In genomic region chr6:25583099-25583498, GRCh38 we compare ENCODE assay signal across 29 cellular contexts.
A peak's percentile ranks its signal among the peaks of the same experiment; 100 is the strongest.
DNase-seq lines count a peak whose midpoint lies in the region; ATAC-seq and TF ChIP-seq lines count a peak whose summit lies in the region.
"Had no signal": no experiment of that assay in that cellular context is flagged by ENCODE, and none has a peak within 500 bp of the region (broad histone marks: within the 10 kb centered on the region; RNA-seq: fewer than 3 reads in every experiment).

No MANE protein-coding gene starts in this region.

- TF ChIP-seq CTCF in thyroid gland (IDR thresholded peaks at IDR 0.05): no peak

- H3K4me3 ChIP-seq in thyroid gland (replicated peaks in 1 of 3): no peak overlapping the region
- H3K4me3 ChIP-seq: cardiac muscle cell, neural progenitor cell, PC-9, right atrium auricular region, thoracic aorta had no signal

- H3K9me3 ChIP-seq in thyroid gland: no peaks in the 10 kb centered on the region
- H3K9me3 ChIP-seq: Caco-2, right atrium auricular region, thoracic aorta had no signal

- H3K36me3 ChIP-seq in thyroid gland: no peaks in the 10 kb centered on the region
- H3K36me3 ChIP-seq: neural progenitor cell had no signal

- no peak overlapping the region for H3K27ac Mint-ChIP-seq in activated CD4-positive, alpha-beta T cell treated with anti-CD3 and anti-CD28 coated beads for 36 hours
- no peak overlapping the region for H3K27ac Mint-ChIP-seq in activated CD4-positive, alpha-beta memory T cell treated with anti-CD3 and anti-CD28 coated beads, Interleukin-2, amount 10 ng/mL, durations not matched to agents 7 days and 5 days
- H3K27ac Mint-ChIP-seq: activated T-helper 2 cell treated with anti-CD3 and anti-CD28 coated beads, Interferon-gamma antibody, Interleukin-2, Interleukin-4, amounts not matched to agents 10 μg/mL and 5 μg/mL and 100 μg/mL, durations not matched to agents 14 hours and 24 hours and 36 hours; neural progenitor cell; stimulated activated naive CD8-positive, alpha-beta T cell treated with anti-CD3 and anti-CD28 coated beads, Interleukin-15, Interleukin-2, amounts not matched to agents 100 ng/mL and 50 ng/mL, for 24 hours; T-helper 2 cell treated with Interferon-gamma antibody and Interleukin-4, amounts not matched to agents 5 μg/mL and 100 μg/mL, for 36 hours had no signal

- H3K27ac ChIP-seq in thyroid gland: no peak overlapping the region
- H3K27ac ChIP-seq: 22Rv1, cardiac muscle cell, neural progenitor cell, PC-9, right atrium auricular region, thoracic aorta had no signal

- H3K36me3 Mint-ChIP-seq in activated CD4-positive, alpha-beta T cell treated with anti-CD3 and anti-CD28 coated beads for 36 hours (ENCODE audit: low read depth): peaks cover 2% of the 10 kb centered on the region
- H3K36me3 Mint-ChIP-seq in activated CD4-positive, alpha-beta memory T cell treated with anti-CD3 and anti-CD28 coated beads, Interleukin-2, amount 10 ng/mL, durations not matched to agents 7 days and 5 days (ENCODE audit: low read depth): peaks cover 3% of the 10 kb centered on the region
- H3K36me3 Mint-ChIP-seq: CD14-positive monocyte, neural progenitor cell had no signal

- no peaks in the 10 kb centered on the region for H3K27me3 ChIP-seq in thyroid gland
- H3K27me3 ChIP-seq: cardiac muscle cell, neural progenitor cell, right atrium auricular region had no signal

- intact Hi-C loops in activated CD4-positive, alpha-beta T cell treated with anti-CD3 and anti-CD28 coated beads for 36 hours (cut with DNase I, micrococcal nuclease): no loop called here
- intact Hi-C loops in thyroid gland (cut with DNase I): no loop called here

- peaks cover 9% of the 10 kb centered on the region for H3K4me1 Mint-ChIP-seq in activated CD4-positive, alpha-beta T cell treated with anti-CD3 and anti-CD28 coated beads for 36 hours
- H3K4me1 Mint-ChIP-seq in activated CD4-positive, alpha-beta memory T cell treated with anti-CD3 and anti-CD28 coated beads, Interleukin-2, amount 10 ng/mL, durations not matched to agents 7 days and 5 days: peaks cover 26% of the 10 kb centered on the region
- H3K4me1 Mint-ChIP-seq: neural progenitor cell had no signal

- POLR2A ChIA-PET in activated CD4-positive, alpha-beta T cell treated with anti-CD3 and anti-CD28 coated beads for 36 hours (lab: Charles Lee): no interaction called here
- POLR2A ChIA-PET in activated CD4-positive, alpha-beta memory T cell treated with anti-CD3 and anti-CD28 coated beads, Interleukin-2, amount 10 ng/mL, durations not matched to agents 7 days and 5 days (lab: Charles Lee): no interaction called here

- ATAC-seq in activated CD4-positive, alpha-beta T cell treated with anti-CD3 and anti-CD28 coated beads for 36 hours: no peak
- no peak for ATAC-seq in HG02678 (IDR thresholded peaks at IDR 0.05; ENCODE audit: unreplicated experiment)
- ATAC-seq in HG02798 (IDR thresholded peaks at IDR 0.05; ENCODE audit: poor library complexity, unreplicated experiment): no peak
- ATAC-seq: HCT116 had no signal

- H3K4me1 ChIP-seq in thyroid gland: peaks cover 0 to 11% of the 10 kb centered on the region in 2 donors
- H3K4me1 ChIP-seq: Caco-2, neural progenitor cell, right atrium auricular region had no signal

- CTCF ChIA-PET in activated CD4-positive, alpha-beta T cell treated with anti-CD3 and anti-CD28 coated beads for 36 hours (lab: Charles Lee): interaction anchor here (0.7 kb wide), 1 partner anchor 117 kb away, joined by 5 read pairs; no protein-coding TSS in a partner anchor
- CTCF ChIA-PET in activated CD4-positive, alpha-beta memory T cell treated with anti-CD3 and anti-CD28 coated beads, Interleukin-2, amount 10 ng/mL, durations not matched to agents 7 days and 5 days (lab: Charles Lee): interaction anchor here (0.7 kb wide), 1 partner anchor 28 kb away, joined by 3 read pairs; no protein-coding TSS in a partner anchor

- H3K4me3 Mint-ChIP-seq in activated CD4-positive, alpha-beta T cell treated with anti-CD3 and anti-CD28 coated beads for 36 hours: no peak overlapping the region
- H3K4me3 Mint-ChIP-seq in activated CD4-positive, alpha-beta memory T cell treated with anti-CD3 and anti-CD28 coated beads, Interleukin-2, amount 10 ng/mL, durations not matched to agents 7 days and 5 days: no peak overlapping the region
- H3K4me3 Mint-ChIP-seq: CD14-positive monocyte; neural progenitor cell; stimulated activated naive CD8-positive, alpha-beta T cell treated with anti-CD3 and anti-CD28 coated beads, Interleukin-15, Interleukin-2, amounts not matched to agents 100 ng/mL and 50 ng/mL, for 24 hours; T-helper 2 cell treated with Interferon-gamma antibody and Interleukin-4, amounts not matched to agents 5 μg/mL and 100 μg/mL, for 36 hours had no signal

- no peaks in the 10 kb centered on the region for H3K27me3 Mint-ChIP-seq in activated CD4-positive, alpha-beta T cell treated with anti-CD3 and anti-CD28 coated beads for 36 hours
- H3K27me3 Mint-ChIP-seq in activated CD4-positive, alpha-beta memory T cell treated with anti-CD3 and anti-CD28 coated beads, Interleukin-2, amount 10 ng/mL, durations not matched to agents 7 days and 5 days: no peaks in the 10 kb centered on the region
- H3K27me3 Mint-ChIP-seq: stimulated activated naive CD8-positive, alpha-beta T cell treated with anti-CD3 and anti-CD28 coated beads, Interleukin-15, Interleukin-2, amounts not matched to agents 100 ng/mL and 50 ng/mL, for 24 hours had no signal

- H3K9me3 Mint-ChIP-seq in activated CD4-positive, alpha-beta T cell treated with anti-CD3 and anti-CD28 coated beads for 36 hours (ENCODE audit: low read depth): no peaks in the 10 kb centered on the region
- no peaks in the 10 kb centered on the region for H3K9me3 Mint-ChIP-seq in activated CD4-positive, alpha-beta memory T cell treated with anti-CD3 and anti-CD28 coated beads, Interleukin-2, amount 10 ng/mL, durations not matched to agents 7 days and 5 days
- H3K9me3 Mint-ChIP-seq: activated T-helper 2 cell treated with anti-CD3 and anti-CD28 coated beads, Interferon-gamma antibody, Interleukin-2, Interleukin-4, amounts not matched to agents 10 μg/mL and 5 μg/mL and 100 μg/mL, durations not matched to agents 14 hours and 24 hours and 36 hours; neural progenitor cell; stimulated activated naive CD8-positive, alpha-beta T cell treated with anti-CD3 and anti-CD28 coated beads, Interleukin-15, Interleukin-2, amounts not matched to agents 100 ng/mL and 50 ng/mL, for 24 hours; T-helper 2 cell treated with Interferon-gamma antibody and Interleukin-4, amounts not matched to agents 5 μg/mL and 100 μg/mL, for 36 hours had no signal

- peak; percentile 10 for DNase-seq in activated CD4-positive, alpha-beta T cell treated with anti-CD3 and anti-CD28 coated beads for 36 hours
- DNase-seq in activated CD4-positive, alpha-beta T cell treated with anti-CD3 and anti-CD28 coated beads for 1 hour: no peak
- DNase-seq in A172 (ENCODE audit: low spot score) (peak; percentile 2), islet precursor cell (peak; percentile 64), thyroid gland (no peak)
- peak; percentile 42 for DNase-seq in activated CD4-positive, alpha-beta memory T cell treated with anti-CD3 and anti-CD28 coated beads, Interleukin-2, amount 10 ng/mL, durations not matched to agents 7 days and 5 days
- DNase-seq: Caco-2, GDM1, hypothalamus, IMR-90, NCI-H1436 treated with DMSO at 0.1 percent for 48 hours, NCI-H2081 treated with DMSO at 0.1 percent for 48 hours, NCI-H2227 treated with DMSO at 0.1 percent for 48 hours, NCI-H526, PC-9, SHP77, small intestine had no signal

- TF ChIP-seq POLR2A in thyroid gland (IDR thresholded peaks at IDR 0.05): no peak

Comparison
In these comparisons a context has a peak if more than half of its experiments do, and no peak if none do; other contexts are left out.
1. DNase-seq: peak in activated CD4-positive, alpha-beta T cell treated with anti-CD3 and anti-CD28 coated beads for 36 hours (single experiment), A172 (single experiment), activated CD4-positive, alpha-beta memory T cell treated with anti-CD3 and anti-CD28 coated beads, Interleukin-2, amount 10 ng/mL, durations not matched to agents 7 days and 5 days (single experiment) and islet precursor cell (single experiment); none in activated CD4-positive, alpha-beta T cell treated with anti-CD3 and anti-CD28 coated beads for 1 hour (single experiment) and thyroid gland (0 of 2).